In genomic region chr13:30826911-30827577, GRCh38 we compare ENCODE assay signal across 1 cellular context.
TF ChIP-seq lines count a peak whose summit lies in the region.

No MANE protein-coding gene starts in this region.

TF ChIP-seq in GM23338, 12 proteins besides CTCF, POLR2A, EP300 and RAD21 (continued from another document):
- TF ChIP-seq ZNF462 (CRISPR knock-in tag; IDR thresholded peaks at IDR 0.05): no peak
- no peak for TF ChIP-seq STAT1 (IDR thresholded peaks at IDR 0.05; ENCODE audit: unreplicated experiment)
- TF ChIP-seq ZNF114 (CRISPR knock-in tag; IDR thresholded peaks at IDR 0.05): no peak
